In genomic region chr3:31532587-31533168, GRCh38 we compare ENCODE assay signal across 8 cellular contexts. TPM values are rescaled to one million over a fixed set of nuclear protein-coding genes. Genes with fewer than 3 reads are reported as not detected.
DNase-seq lines count a peak whose midpoint lies in the region; ATAC-seq and TF ChIP-seq lines count a peak whose summit lies in the region.

TSS of gene STT3B (plus strand) at chr3:31532925. CDS start at chr3:31532999, 74 bp downstream.

- ATAC-seq in GM18511 (IDR thresholded peaks at IDR 0.05; ENCODE audit: unreplicated experiment) (peak; percentile 64), HG02973 (IDR thresholded peaks at IDR 0.05; ENCODE audit: unreplicated experiment) (peak; percentile 42)

- H3K4me1 ChIP-seq in ACC112 (ENCODE audit: control insufficient read depth, insufficient read depth, low read length, unreplicated experiment) (peaks cover 21% of the 10 kb centered on the region), endocrine pancreas (ENCODE audit: control insufficient read depth, insufficient read depth, low read length) (peaks cover 23% of the 10 kb centered on the region)

- no peaks in the 10 kb centered on the region for H3K9me3 ChIP-seq in endocrine pancreas (ENCODE audit: control insufficient read depth, low read length)

- peak within 1 kb of the TSS; percentile 77 for H2AFZ ChIP-seq in ACC112 (ENCODE audit: low read length, unreplicated experiment)

- no peak for TF ChIP-seq CTCF in mesothelial cell of epicardium (IDR thresholded peaks at IDR 0.05; ENCODE audit: unreplicated experiment)

- H3K4me1 Mint-ChIP-seq in mesothelial cell of epicardium: peaks cover 34% of the 10 kb centered on the region

- H3K27ac ChIP-seq in ACC112 (ENCODE audit: low read depth, low read length): peak within 1 kb of the TSS; percentile 92

- H3K4me3 ChIP-seq in ACC112 (ENCODE audit: low read depth, low read length) (peak within 1 kb of the TSS; percentile 73), endocrine pancreas (ENCODE audit: control insufficient read depth, insufficient read depth, low read length) (peak within 1 kb of the TSS; percentile 100)

- H3K4me3 Mint-ChIP-seq in mesothelial cell of epicardium: no peak within 1 kb of the TSS

- DNase-seq in NCI-H2171 (lab: John Stamatoyannopoulos, UW): peak; percentile 48
- DNase-seq in activated CD4-positive, alpha-beta T cell treated with anti-CD3 and anti-CD28 coated beads, Interleukin-2, amount 50 U/mL, for 4 hours: peak; percentile 77 to 80
- peak in 1 of 2 experiments; percentile 59 for DNase-seq in mesothelial cell of epicardium (ENCODE audit: low spot score in 2 of 2, unreplicated experiment in 2 of 2)
- DNase-seq in stimulated activated CD8-positive, alpha-beta memory T cell treated with anti-CD3 and anti-CD28 coated beads, Interleukin-2, amount 100 ng/mL, for 48 hours (ENCODE audit: low read depth in 2 of 2): peak; percentile 71 to 72

- H3K36me3 Mint-ChIP-seq in mesothelial cell of epicardium: peaks cover 1% of the 10 kb centered on the region

- H3K27me3 ChIP-seq in ACC112 (ENCODE audit: insufficient read depth, low read length): no peaks in the 10 kb centered on the region
- no peaks in the 10 kb centered on the region for H3K27me3 ChIP-seq in endocrine pancreas (ENCODE audit: control insufficient read depth, insufficient read depth, low read length)

- H3K79me2 ChIP-seq in ACC112 (ENCODE audit: control insufficient read depth, insufficient read depth, low read length, unreplicated experiment): peaks cover 53% of the 10 kb centered on the region

- no peaks in the 10 kb centered on the region for H3K36me3 ChIP-seq in ACC112 (ENCODE audit: insufficient read depth, low read length)
- no peaks in the 10 kb centered on the region for H3K36me3 ChIP-seq in endocrine pancreas (ENCODE audit: control insufficient read depth, insufficient read depth, low read length)

- H3K9ac ChIP-seq in endocrine pancreas (ENCODE audit: control insufficient read depth, insufficient read depth, low read length): peak within 1 kb of the TSS; percentile 86

- H3K9me3 Mint-ChIP-seq in mesothelial cell of epicardium: no peaks in the 10 kb centered on the region

- peak within 1 kb of the TSS; percentile 99 for H3K27ac Mint-ChIP-seq in mesothelial cell of epicardium

- H3K27me3 Mint-ChIP-seq in mesothelial cell of epicardium (ENCODE audit: low read depth): no peaks in the 10 kb centered on the region

RNA-seq across cellular contexts. Expression of gene STT3B, which starts in this region (rescaled TPM):
- 206 to 214 TPM (median 210 TPM) in 3 replicates for total RNA-seq in mesothelial cell of epicardium
